Comparison of ENCODE assay signal across 10 cellular contexts in genomic region chr15:78208887-78209645, GRCh38. TPM values are rescaled to one million over a fixed set of nuclear protein-coding genes. Genes with fewer than 3 reads are reported as not detected.
DNase-seq lines count a peak whose midpoint lies in the region; ATAC-seq and TF ChIP-seq lines count a peak whose summit lies in the region.
"Had no signal": no experiment of that assay in that cellular context is flagged by ENCODE, and none has a peak within 500 bp of the region (broad histone marks: within the 10 kb centered on the region; RNA-seq: fewer than 3 reads in every experiment).

No MANE protein-coding gene starts in this region.

- WGBS in stomach, 5 donors, result 76 to 85% (median 80%) methylated on average over 18 to 20 of the region's 20 CpGs

- peaks cover 0 to 8% (median 0%) of the 10 kb centered on the region in 3 donors for H3K27me3 ChIP-seq in stomach

- peaks cover 3 to 48% (median 29%) of the 10 kb centered on the region in 4 donors for H3K4me1 ChIP-seq in stomach

- TF ChIP-seq CTCF in VCaP (conservative IDR thresholded peaks at IDR 0.05) (no peak), stomach (IDR thresholded peaks at IDR 0.05) (no peak)

- no peaks in the 10 kb centered on the region for H3K9me3 ChIP-seq in stomach

- H3K27ac ChIP-seq in VCaP (peak overlapping the region; percentile 100), stomach (peak overlapping the region in 1 of 5 donors; percentile 64)

- no peaks in the 10 kb centered on the region for H3K36me3 ChIP-seq in stomach

- no peak for TF ChIP-seq POLR2A in stomach (IDR thresholded peaks at IDR 0.05)

- intact Hi-C loops in stomach (cut with DNase I; ENCODE audit: low total_unique reads), result no loop called here

- DNase-seq in activated CD4-positive, CD25-positive, alpha-beta regulatory T cell treated with anti-CD3 and anti-CD28 coated beads, Interleukin-2, amount 50 U/mL, for 72 hours, result peak; percentile 16
- DNase-seq in activated CD4-positive, CD25-positive, alpha-beta regulatory T cell (lab: John Stamatoyannopoulos, UW), result no peak
- DNase-seq in left lobe of liver (ENCODE audit: low spot score), result peak; percentile 32
- peak; percentile 37 for DNase-seq in stomach
- DNase-seq in NCI-H524 (lab: John Stamatoyannopoulos, UW), result no peak
- no peak for DNase-seq in stimulated activated CD4-positive, alpha-beta T cell treated with anti-CD3 and anti-CD28 coated beads, Interleukin-4, amount 100 ng/mL, for 1 hour
- DNase-seq: activated naive CD4-positive, alpha-beta T cell treated with Interleukin-2 at 50 U/mL for 16 hours; NCI-H2171 treated with DMSO at 0.1 percent for 48 hours had no signal

- ATAC-seq in left lobe of liver, result no peak
- ATAC-seq in GM21367 (IDR thresholded peaks at IDR 0.05; ENCODE audit: unreplicated experiment), result no peak

- no peak overlapping the region for H3K4me3 ChIP-seq in stomach

- no peak for TF ChIP-seq EP300 in stomach (IDR thresholded peaks at IDR 0.05)

RNA-seq across cellular contexts. Expression of gene ACSBG1, which starts 25.3 kb away (rescaled TPM):
- total RNA-seq in left lobe of liver (not detected), stomach (1 to 10 TPM in 1 of 5 donors, under 1 TPM in 1, not detected in 3; under 0.01 to 1.5 TPM)
- under 1 TPM; 0.12 to 0.30 (median 0.15) TPM for polyA plus RNA-seq in stomach

RNA-seq across cellular contexts. Expression of gene DNAJA4, which starts 55.3 kb away (rescaled TPM):
- 0.86 TPM for total RNA-seq in left lobe of liver
- 10 to 100 TPM in 4 of 5 donors, not detected in 1; 30.3 to 53.6 (median 37.9) TPM for total RNA-seq in stomach
- polyA plus RNA-seq in stomach, result 10 to 100 TPM; 11.4 to 12.9 (median 12.8) TPM

RNA-seq across cellular contexts. Expression of gene IDH3A, which starts 59.9 kb away (rescaled TPM):
- total RNA-seq in left lobe of liver, result 29.4 TPM
- 100 to 1,000 TPM in 2 of 5 donors, 10 to 100 TPM in 3; 42.9 to 731 (median 68.4) TPM for total RNA-seq in stomach
- polyA plus RNA-seq in stomach, result 10 to 100 TPM; 25.5 to 35.3 (median 25.6) TPM

Comparison
In these comparisons a context has a peak if more than half of its experiments do, and no peak if none do; other contexts are left out.
1. DNase-seq: peak in activated CD4-positive, CD25-positive, alpha-beta regulatory T cell treated with anti-CD3 and anti-CD28 coated beads, Interleukin-2, amount 50 U/mL, for 72 hours (single experiment), left lobe of liver (single experiment) and stomach (single experiment); none in activated CD4-positive, CD25-positive, alpha-beta regulatory T cell (0 of 4), NCI-H524 (0 of 2) and stimulated activated CD4-positive, alpha-beta T cell treated with anti-CD3 and anti-CD28 coated beads, Interleukin-4, amount 100 ng/mL, for 1 hour (single experiment).